ENCODE assay signal across 18 cellular contexts in the genomic region with DNA sequence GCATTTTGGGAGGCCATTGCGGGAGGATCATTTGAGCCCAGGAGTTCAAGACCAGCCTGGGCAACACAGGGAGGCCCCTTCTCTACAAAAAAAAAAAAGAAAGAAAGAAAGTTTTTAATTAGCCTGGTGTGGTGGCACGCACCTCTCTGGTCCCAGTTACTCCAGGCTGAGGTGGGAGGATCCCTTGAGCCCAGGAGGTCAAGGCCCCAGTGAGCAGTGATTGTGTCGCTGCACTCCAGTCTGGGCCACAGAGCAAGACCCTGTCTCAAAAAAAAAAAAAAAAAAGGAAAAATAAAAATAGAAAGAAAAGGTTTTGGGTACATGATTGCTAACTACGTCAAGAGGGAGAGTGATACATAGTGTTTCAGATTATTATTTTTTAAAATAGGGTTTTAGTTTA. TPM values are rescaled to one million over a fixed set of nuclear protein-coding genes. Genes with fewer than 3 reads are reported as not detected.
A peak's percentile ranks its signal among the peaks of the same experiment; 100 is the strongest.
DNase-seq lines count a peak whose midpoint lies in the region; ATAC-seq and TF ChIP-seq lines count a peak whose summit lies in the region.
"Had no signal": no experiment of that assay in that cellular context is flagged by ENCODE, and none has a peak within 500 bp of the region (broad histone marks: within the 10 kb centered on the region; RNA-seq: fewer than 3 reads in every experiment).

No MANE protein-coding gene starts in this region.

- H3K27ac Mint-ChIP-seq in Caco-2 (ENCODE audit: unreplicated experiment) (peak overlapping the region; percentile 96), progenitor cell of endocrine pancreas (peak overlapping the region; percentile 96)
- H3K27ac Mint-ChIP-seq in CD4-positive, alpha-beta T cell = no peak overlapping the region

- no peaks in the 10 kb centered on the region for H3K9me2 ChIP-seq in hepatocyte (replicated peaks; ENCODE audit: insufficient read depth)

- no peak for DNase-seq in Caco-2
- no peak for DNase-seq in hepatocyte (ENCODE audit: low spot score)
- no peak for DNase-seq in progenitor cell of endocrine pancreas (ENCODE audit: low spot score, unreplicated experiment)
- no peak for DNase-seq in CD4-positive, alpha-beta T cell
- no peak for DNase-seq in activated T-cell treated with anti-CD3 and anti-CD28 coated beads, Interleukin-2, amount 50 U/mL, for 1 hour
- no peak for DNase-seq in prostate gland (ENCODE audit: low spot score)
- DNase-seq: GF-D8, GM23248, Kasumi-1, NCI-H1417, NCI-H1930, NCI-H2171, NCI-H446 treated with DMSO at 0.1 percent for 48 hours, NCI-H82 had no signal

- 98% methylated on average over 4 of the region's 4 CpGs for WGBS in hepatocyte (ENCODE audit: low lambda C conversion rate, missing lambda C conversion rate)
- 98% methylated on average over 4 of the region's 4 CpGs for WGBS in prostate gland

- H3K27me3 ChIP-seq in Caco-2 (replicated peaks; ENCODE audit: control insufficient read depth, insufficient read depth, low read length) (no peaks in the 10 kb centered on the region), hepatocyte (no peaks in the 10 kb centered on the region), prostate gland (replicated peaks; ENCODE audit: insufficient read depth) (no peaks in the 10 kb centered on the region)
- no peaks in the 10 kb centered on the region for H3K27me3 ChIP-seq in CD4-positive, alpha-beta T cell (ENCODE audit: control insufficient read depth, insufficient read depth, low read length)

- no peak overlapping the region for H3K4me3 Mint-ChIP-seq in Caco-2 (ENCODE audit: unreplicated experiment)
- no peak overlapping the region for H3K4me3 Mint-ChIP-seq in progenitor cell of endocrine pancreas (ENCODE audit: low read depth)
- H3K4me3 Mint-ChIP-seq in CD4-positive, alpha-beta T cell = no peak overlapping the region
- H3K4me3 Mint-ChIP-seq: CD14-positive monocyte had no signal

- H3K4me3 ChIP-seq in Caco-2 (ENCODE audit: low read depth, low read length) (no peak overlapping the region), hepatocyte (no peak overlapping the region), prostate gland (no peak overlapping the region)
- H3K4me3 ChIP-seq: A549, GM23248 had no signal

- H3K79me2 ChIP-seq in hepatocyte = peaks cover 18% of the 10 kb centered on the region

- ATAC-seq in CD4-positive, alpha-beta T cell (ENCODE audit: poor library complexity) = no peak
- ATAC-seq in HG03159 (IDR thresholded peaks at IDR 0.05; ENCODE audit: unreplicated experiment) = no peak

- H3K27me3 Mint-ChIP-seq in Caco-2 (ENCODE audit: insufficient read depth, unreplicated experiment) = no peaks in the 10 kb centered on the region
- no peaks in the 10 kb centered on the region for H3K27me3 Mint-ChIP-seq in progenitor cell of endocrine pancreas
- no peaks in the 10 kb centered on the region for H3K27me3 Mint-ChIP-seq in CD4-positive, alpha-beta T cell

- peak overlapping the region; percentile 97 for H3K27ac ChIP-seq in VCaP
- peak overlapping the region; percentile 85 for H3K27ac ChIP-seq in hepatocyte
- H3K27ac ChIP-seq in CD4-positive, alpha-beta T cell (ENCODE audit: low read depth, low read length) = no peak overlapping the region
- H3K27ac ChIP-seq in prostate gland = no peak overlapping the region
- H3K27ac ChIP-seq: GM23248 had no signal

- CTCF ChIA-PET in Caco-2 (lab: Charles Lee) = no interaction called here
- CTCF ChIA-PET in CD4-positive, alpha-beta T cell (lab: Charles Lee) = no interaction called here

- no TSS peak for BruUV-seq in Caco-2 (replicated peaks; lab: Mats Ljungman, UMichigan)

- H3K4me1 ChIP-seq in Caco-2 = peaks cover 28% of the 10 kb centered on the region
- H3K4me1 ChIP-seq in hepatocyte (ENCODE audit: insufficient read depth) = peaks cover 22% of the 10 kb centered on the region
- H3K4me1 ChIP-seq in prostate gland (replicated peaks) = peaks cover 5% of the 10 kb centered on the region

- no peaks in the 10 kb centered on the region for H4K20me1 ChIP-seq in hepatocyte (ENCODE audit: insufficient read depth, poor library complexity, severe bottlenecking)

- H3K9me3 Mint-ChIP-seq in Caco-2 (ENCODE audit: unreplicated experiment) (no peaks in the 10 kb centered on the region), progenitor cell of endocrine pancreas (ENCODE audit: low read depth) (no peaks in the 10 kb centered on the region)
- no peaks in the 10 kb centered on the region for H3K9me3 Mint-ChIP-seq in CD4-positive, alpha-beta T cell
- H3K9me3 Mint-ChIP-seq: CD14-positive monocyte had no signal

- H3K36me3 Mint-ChIP-seq in Caco-2 (ENCODE audit: insufficient read depth, unreplicated experiment) = no peaks in the 10 kb centered on the region
- H3K36me3 Mint-ChIP-seq in progenitor cell of endocrine pancreas (ENCODE audit: insufficient read depth) = peaks cover under 1% of the 10 kb centered on the region
- H3K36me3 Mint-ChIP-seq in CD4-positive, alpha-beta T cell (ENCODE audit: low read depth) = no peaks in the 10 kb centered on the region
- H3K36me3 Mint-ChIP-seq: CD14-positive monocyte had no signal

- TF ChIP-seq CTCF in Caco-2 (IDR thresholded peaks at IDR 0.05; ENCODE audit: insufficient read depth in 1 of 2, low read depth in 1 of 2, low read length in 1 of 2, severe bottlenecking in 1 of 2, unreplicated experiment in 1 of 2) (no peak), VCaP (conservative IDR thresholded peaks at IDR 0.05) (no peak), hepatocyte (IDR thresholded peaks at IDR 0.05; ENCODE audit: poor library complexity) (no peak), progenitor cell of endocrine pancreas (IDR thresholded peaks at IDR 0.05; ENCODE audit: unreplicated experiment) (no peak), prostate gland (IDR thresholded peaks at IDR 0.05) (no peak)
- no peak for TF ChIP-seq CTCF in CD4-positive, alpha-beta T cell (IDR thresholded peaks at IDR 0.05)

- POLR2A ChIA-PET in Caco-2 (lab: Charles Lee) = no interaction called here
- POLR2A ChIA-PET in CD4-positive, alpha-beta T cell (lab: Charles Lee) = no interaction called here

- H2AFZ ChIP-seq in hepatocyte = no peak overlapping the region
- H2AFZ ChIP-seq: GM23248 had no signal

- H3K36me3 ChIP-seq in Caco-2 (ENCODE audit: control insufficient read depth, insufficient read depth, low read length) (no peaks in the 10 kb centered on the region; the same call in 1 of the 2 replicates), hepatocyte (replicated peaks; ENCODE audit: insufficient read depth, low read depth) (no peaks in the 10 kb centered on the region), prostate gland (no peaks in the 10 kb centered on the region)

- H3K9me3 ChIP-seq in Caco-2 = no peaks in the 10 kb centered on the region
- H3K9me3 ChIP-seq in hepatocyte (ENCODE audit: low read depth) = no peaks in the 10 kb centered on the region
- no peaks in the 10 kb centered on the region for H3K9me3 ChIP-seq in CD4-positive, alpha-beta T cell (ENCODE audit: control insufficient read depth, low read length)
- no peaks in the 10 kb centered on the region for H3K9me3 ChIP-seq in prostate gland
- H3K9me3 ChIP-seq: A549 had no signal

- no peak overlapping the region for H3K4me2 ChIP-seq in hepatocyte

- no peak for TF ChIP-seq POLR2A in prostate gland (IDR thresholded peaks at IDR 0.05)

- H3K4me1 Mint-ChIP-seq in Caco-2 (ENCODE audit: low read depth, unreplicated experiment) (peaks cover 40% of the 10 kb centered on the region), progenitor cell of endocrine pancreas (ENCODE audit: low read depth) (peaks cover 38% of the 10 kb centered on the region)
- peaks cover 23% of the 10 kb centered on the region for H3K4me1 Mint-ChIP-seq in CD4-positive, alpha-beta T cell (ENCODE audit: low read depth)

- intact Hi-C loops in Caco-2 (cut with micrococcal nuclease; ENCODE audit: unreplicated experiment) = no loop called here
- intact Hi-C loops in CD4-positive, alpha-beta T cell (cut with DNase I, micrococcal nuclease) = no loop called here
- intact Hi-C loops in prostate gland (cut with DNase I) = no loop called here

RNA-seq across cellular contexts. Expression of gene USP54, which starts 2.0 kb away (rescaled TPM):
- 43.5 and 45.8 TPM in 2 replicates for total RNA-seq in Caco-2 (2022)
- 61.6 and 83.4 TPM in 2 replicates for total RNA-seq in hepatocyte
- polyA plus RNA-seq in hepatocyte = 13.2 and 19.4 TPM in 2 replicates
- 79.0 and 83.8 TPM in 2 replicates for total RNA-seq in progenitor cell of endocrine pancreas
- total RNA-seq in CD4-positive, alpha-beta T cell = 1 to 10 TPM; 2.7 to 3.2 TPM
- total RNA-seq in prostate gland = 10 to 100 TPM; 53.0 to 79.6 TPM

RNA-seq across cellular contexts. Expression of gene MYOZ1, which starts 48.2 kb away (rescaled TPM):
- total RNA-seq in Caco-2 (2022) (0.35 and 0.52 TPM in 2 replicates), hepatocyte (0.20 and 0.50 TPM in 2 replicates), progenitor cell of endocrine pancreas (0.31 TPM in 1 of 2 replicates, not detected in the other), prostate gland (1 to 10 TPM; 1.6 to 3.3 TPM)
- polyA plus RNA-seq in hepatocyte = 0.44 and 1.3 TPM in 2 replicates
- total RNA-seq in CD4-positive, alpha-beta T cell = not detected
- polyA plus RNA-seq: CD14-positive monocyte had no signal

Comparison
In these comparisons a context has a peak if more than half of its experiments do, and no peak if none do; other contexts are left out.
1. H3K27ac ChIP-seq: peak in VCaP (single experiment) and hepatocyte (single experiment); none in CD4-positive, alpha-beta T cell (single experiment) and prostate gland (0 of 2).
2. RNA of gene USP54, which starts 2.0 kb away (total RNA-seq): 79.0 to 83.8 TPM in progenitor cell of endocrine pancreas, 53.0 to 79.6 TPM in prostate gland, 61.6 to 83.4 TPM in hepatocyte and 43.5 to 45.8 TPM in Caco-2; 2.7 to 3.2 TPM in CD4-positive, alpha-beta T cell; every median in the first group is over 10 times any median in the second.